1 cellular context compared by ENCODE assay signal in the genomic region with DNA sequence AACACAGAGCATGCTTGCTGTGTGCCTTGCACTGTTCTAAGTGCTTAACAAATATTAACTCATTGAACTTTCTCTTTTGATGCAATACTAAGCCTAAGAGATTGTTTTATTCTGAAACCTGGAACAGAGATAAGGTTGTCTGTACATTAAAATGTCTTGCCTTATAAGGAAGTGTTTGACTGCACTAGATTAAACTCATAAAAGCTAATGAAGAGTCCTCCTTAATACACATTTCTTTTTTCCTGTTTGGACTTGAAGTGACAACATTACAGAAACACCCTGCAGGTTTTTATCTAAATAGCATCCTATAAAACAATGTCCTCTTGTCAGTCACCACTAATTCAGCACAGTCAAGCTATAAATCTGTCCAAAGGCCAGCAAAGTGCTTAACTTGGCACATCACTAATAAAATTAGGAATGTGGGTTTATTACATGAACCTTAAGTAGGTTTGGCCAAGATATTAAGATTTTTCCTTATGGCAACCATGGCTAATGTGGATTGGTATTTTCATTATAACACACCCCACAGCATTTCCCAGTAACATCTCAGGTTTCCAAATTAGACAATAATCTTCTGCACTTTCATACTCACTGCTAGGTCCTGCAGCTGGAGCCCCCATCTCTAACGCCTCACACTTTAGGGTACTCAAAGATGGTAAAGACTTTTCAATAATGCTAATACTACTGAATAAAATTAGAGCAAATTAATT.
TF ChIP-seq lines count a peak whose summit lies in the region.

No MANE protein-coding gene starts in this region.

TF ChIP-seq in HEK293, 187 proteins besides CTCF, POLR2A, EP300 and RAD21 (continued from another document and continues in another):
- TF ChIP-seq ZNF169 (tag by site-specific recombination; IDR thresholded peaks at IDR 0.05) (no peak), SP2 (tag by site-specific recombination; IDR thresholded peaks at IDR 0.05) (no peak; the same call in 1 of the 2 replicates), ZNF404 (tag by site-specific recombination; IDR thresholded peaks at IDR 0.05) (no peak), TSHZ1 (tag by site-specific recombination; IDR thresholded peaks at IDR 0.05; ENCODE audit: borderline replicate concordance) (peak; percentile 99), ZNF473 (tag by site-specific recombination; IDR thresholded peaks at IDR 0.05) (no peak), ZBTB26 (tag by site-specific recombination; optimal IDR thresholded peaks at IDR 0.05) (no peak), ZEB2 (tag by site-specific recombination; IDR thresholded peaks at IDR 0.05) (peak; percentile 85), ZNF658 (tag by site-specific recombination; IDR thresholded peaks at IDR 0.05) (no peak), ZNF24 (tag by site-specific recombination; IDR thresholded peaks at IDR 0.05) (peak; percentile 86), REST (tag by site-specific recombination; IDR thresholded peaks at IDR 0.05) (no peak), ZNF776 (tag by site-specific recombination; IDR thresholded peaks at IDR 0.05; ENCODE audit: borderline replicate concordance) (no peak), WT1 (tag by site-specific recombination; IDR thresholded peaks at IDR 0.05) (peak; percentile 99), ZNF585B (tag by site-specific recombination; IDR thresholded peaks at IDR 0.05) (no peak), ZNF114 (tag by site-specific recombination; IDR thresholded peaks at IDR 0.05) (no peak), ZNF580 (tag by site-specific recombination; IDR thresholded peaks at IDR 0.05) (peak; percentile 98), ZSCAN16 (tag by site-specific recombination; IDR thresholded peaks at IDR 0.05) (peak; percentile 53; the same call in 1 of the 2 replicates), ZFHX2 (tag by site-specific recombination; conservative IDR thresholded peaks at IDR 0.05) (no peak), ZNF654 (tag by site-specific recombination; IDR thresholded peaks at IDR 0.05; ENCODE audit: low read depth) (no peak), ZNF140 (tag by site-specific recombination; IDR thresholded peaks at IDR 0.05) (no peak), ZNF423 (tag by site-specific recombination; IDR thresholded peaks at IDR 0.05) (peak; percentile 36; the same call in 1 of the 2 replicates), ZNF623 (tag by site-specific recombination; IDR thresholded peaks at IDR 0.05) (no peak), GLI4 (tag by site-specific recombination; IDR thresholded peaks at IDR 0.05) (no peak), ZBTB21 (tag by site-specific recombination; IDR thresholded peaks at IDR 0.05) (peak; percentile 37; the same call in 1 of the 2 replicates), ZNF302 (tag by site-specific recombination; IDR thresholded peaks at IDR 0.05; ENCODE audit: low read depth) (no peak), ZXDB (tag by site-specific recombination; IDR thresholded peaks at IDR 0.05) (peak; percentile 98), SETDB1 (IDR thresholded peaks at IDR 0.05; ENCODE audit: insufficient read length, low read length) (no peak), OVOL3 (tag by site-specific recombination; IDR thresholded peaks at IDR 0.05) (peak; percentile 99), GLIS1 (tag by site-specific recombination; IDR thresholded peaks at IDR 0.05) (peak; percentile 74), ZNF692 (tag by site-specific recombination; IDR thresholded peaks at IDR 0.05) (peak; percentile 85)
- TF ChIP-seq, protein P1, sequence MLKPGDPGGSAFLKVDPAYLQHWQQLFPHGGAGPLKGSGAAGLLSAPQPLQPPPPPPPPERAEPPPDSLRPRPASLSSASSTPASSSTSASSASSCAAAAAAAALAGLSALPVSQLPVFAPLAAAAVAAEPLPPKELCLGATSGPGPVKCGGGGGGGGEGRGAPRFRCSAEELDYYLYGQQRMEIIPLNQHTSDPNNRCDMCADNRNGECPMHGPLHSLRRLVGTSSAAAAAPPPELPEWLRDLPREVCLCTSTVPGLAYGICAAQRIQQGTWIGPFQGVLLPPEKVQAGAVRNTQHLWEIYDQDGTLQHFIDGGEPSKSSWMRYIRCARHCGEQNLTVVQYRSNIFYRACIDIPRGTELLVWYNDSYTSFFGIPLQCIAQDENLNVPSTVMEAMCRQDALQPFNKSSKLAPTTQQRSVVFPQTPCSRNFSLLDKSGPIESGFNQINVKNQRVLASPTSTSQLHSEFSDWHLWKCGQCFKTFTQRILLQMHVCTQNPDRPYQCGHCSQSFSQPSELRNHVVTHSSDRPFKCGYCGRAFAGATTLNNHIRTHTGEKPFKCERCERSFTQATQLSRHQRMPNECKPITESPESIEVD (tag by site-specific recombination; IDR thresholded peaks at IDR 0.05): peak; percentile 100
- TF ChIP-seq, protein P2, sequence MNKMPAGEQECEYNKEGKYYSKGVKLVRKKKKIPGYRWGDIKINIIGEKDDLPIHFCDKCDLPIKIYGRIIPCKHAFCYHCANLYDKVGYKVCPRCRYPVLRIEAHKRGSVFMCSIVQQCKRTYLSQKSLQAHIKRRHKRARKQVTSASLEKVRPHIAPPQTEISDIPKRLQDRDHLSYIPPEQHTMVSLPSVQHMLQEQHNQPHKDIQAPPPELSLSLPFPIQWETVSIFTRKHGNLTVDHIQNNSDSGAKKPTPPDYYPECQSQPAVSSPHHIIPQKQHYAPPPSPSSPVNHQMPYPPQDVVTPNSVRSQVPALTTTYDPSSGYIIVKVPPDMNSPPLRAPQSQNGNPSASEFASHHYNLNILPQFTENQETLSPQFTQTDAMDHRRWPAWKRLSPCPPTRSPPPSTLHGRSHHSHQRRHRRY (tag by site-specific recombination; IDR thresholded peaks at IDR 0.05): no peak
- TF ChIP-seq, protein P3, sequence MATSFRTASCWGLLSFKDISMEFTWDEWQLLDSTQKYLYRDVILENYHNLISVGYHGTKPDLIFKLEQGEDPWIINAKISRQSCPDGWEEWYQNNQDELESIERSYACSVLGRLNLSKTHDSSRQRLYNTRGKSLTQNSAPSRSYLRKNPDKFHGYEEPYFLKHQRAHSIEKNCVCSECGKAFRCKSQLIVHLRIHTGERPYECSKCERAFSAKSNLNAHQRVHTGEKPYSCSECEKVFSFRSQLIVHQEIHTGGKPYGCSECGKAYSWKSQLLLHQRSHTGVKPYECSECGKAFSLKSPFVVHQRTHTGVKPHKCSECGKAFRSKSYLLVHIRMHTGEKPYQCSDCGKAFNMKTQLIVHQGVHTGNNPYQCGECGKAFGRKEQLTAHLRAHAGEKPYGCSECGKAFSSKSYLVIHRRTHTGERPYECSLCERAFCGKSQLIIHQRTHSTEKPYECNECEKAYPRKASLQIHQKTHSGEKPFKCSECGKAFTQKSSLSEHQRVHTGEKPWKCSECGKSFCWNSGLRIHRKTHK (tag by site-specific recombination; IDR thresholded peaks at IDR 0.05): no peak
- TF ChIP-seq, protein P4, sequence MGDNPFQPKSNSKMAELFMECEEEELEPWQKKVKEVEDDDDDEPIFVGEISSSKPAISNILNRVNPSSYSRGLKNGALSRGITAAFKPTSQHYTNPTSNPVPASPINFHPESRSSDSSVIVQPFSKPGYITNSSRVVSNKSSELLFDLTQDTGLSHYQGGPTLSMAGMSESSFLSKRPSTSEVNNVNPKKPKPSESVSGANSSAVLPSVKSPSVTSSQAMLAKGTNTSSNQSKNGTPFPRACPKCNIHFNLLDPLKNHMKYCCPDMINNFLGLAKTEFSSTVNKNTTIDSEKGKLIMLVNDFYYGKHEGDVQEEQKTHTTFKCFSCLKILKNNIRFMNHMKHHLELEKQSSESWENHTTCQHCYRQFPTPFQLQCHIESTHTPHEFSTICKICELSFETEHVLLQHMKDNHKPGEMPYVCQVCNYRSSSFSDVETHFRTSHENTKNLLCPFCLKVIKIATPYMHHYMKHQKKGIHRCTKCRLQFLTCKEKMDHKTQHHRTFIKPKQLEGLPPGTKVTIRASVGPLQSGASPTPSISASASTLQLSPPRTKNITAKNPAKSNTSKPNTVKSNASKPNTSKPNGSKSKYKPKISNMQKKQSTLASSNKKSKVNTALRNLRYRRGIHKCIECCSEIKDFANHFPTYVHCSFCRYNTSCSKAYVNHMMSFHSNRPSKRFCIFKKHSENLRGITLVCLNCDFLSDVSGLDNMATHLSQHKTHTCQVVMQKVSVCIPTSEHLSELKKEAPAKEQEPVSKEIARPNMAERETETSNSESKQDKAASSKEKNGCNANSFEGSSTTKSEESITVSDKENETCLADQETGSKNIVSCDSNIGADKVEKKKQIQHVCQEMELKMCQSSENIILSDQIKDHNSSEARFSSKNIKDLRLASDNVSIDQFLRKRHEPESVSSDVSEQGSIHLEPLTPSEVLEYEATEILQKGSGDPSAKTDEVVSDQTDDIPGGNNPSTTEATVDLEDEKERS (tag by site-specific recombination; IDR thresholded peaks at IDR 0.05): no peak
- TF ChIP-seq, protein P5, sequence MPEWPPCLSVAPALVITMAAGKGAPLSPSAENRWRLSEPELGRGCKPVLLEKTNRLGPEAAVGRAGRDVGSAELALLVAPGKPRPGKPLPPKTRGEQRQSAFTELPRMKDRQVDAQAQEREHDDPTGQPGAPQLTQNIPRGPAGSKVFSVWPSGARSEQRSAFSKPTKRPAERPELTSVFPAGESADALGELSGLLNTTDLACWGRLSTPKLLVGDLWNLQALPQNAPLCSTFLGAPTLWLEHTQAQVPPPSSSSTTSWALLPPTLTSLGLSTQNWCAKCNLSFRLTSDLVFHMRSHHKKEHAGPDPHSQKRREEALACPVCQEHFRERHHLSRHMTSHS (tag by site-specific recombination; IDR thresholded peaks at IDR 0.05): peak; percentile 67
